In genomic region chr9:91075279-91075678, GRCh38 we compare ENCODE assay signal across 15 cellular contexts.
"Had no signal": no experiment of that assay in that cellular context is flagged by ENCODE, and none has a peak within 500 bp of the region (broad histone marks: within the 10 kb centered on the region; RNA-seq: fewer than 3 reads in every experiment).

No MANE protein-coding gene starts in this region.

- H3K4me3 ChIP-seq: body of pancreas, ovary, sigmoid colon, tibial artery had no signal

- H3K27ac ChIP-seq: body of pancreas, ovary, sigmoid colon had no signal

- H3K4me1 ChIP-seq: sigmoid colon had no signal

- DNase-seq: activated CD4-positive, alpha-beta memory T cell treated with anti-CD3 and anti-CD28 coated beads for 36 hours; activated effector memory CD4-positive, alpha-beta T cell treated with Interleukin-2 at 50 U/mL for 16 hours; activated T-cell treated with anti-CD3 and anti-CD28 coated beads, Interleukin-2, amount 50 U/mL, for 4 hours; amniotic stem cell; body of pancreas; effector memory CD4-positive, alpha-beta T cell; nephron progenitor cell; ovary; sigmoid colon; stimulated activated CD4-positive, alpha-beta T cell treated with anti-CD3 and anti-CD28 coated beads, Interleukin-12 subunit alpha, Interleukin-12 subunit beta, amount 100 ng/mL, for 4 hours; stimulated activated naive CD4-positive, alpha-beta T cell; T-cell; T-helper 9 cell; tibial artery had no signal

- H3K27me3 ChIP-seq: body of pancreas, ovary, sigmoid colon, tibial artery had no signal

- H3K36me3 ChIP-seq: ovary, sigmoid colon, tibial artery had no signal

- H3K9me3 ChIP-seq: body of pancreas, ovary, sigmoid colon, tibial artery had no signal

- ATAC-seq: activated CD4-positive, CD25-positive, alpha-beta regulatory T cell treated with anti-CD3 and anti-CD28 coated beads, Interleukin-2, amount 50 U/mL, for 24 hours; activated T-cell treated with anti-CD3 and anti-CD28 coated beads, Interleukin-2, amount 50 U/mL, for 4 hours; body of pancreas; T-cell had no signal
